Comparison of ENCODE assay signal across 3 cellular contexts in the genomic region with DNA sequence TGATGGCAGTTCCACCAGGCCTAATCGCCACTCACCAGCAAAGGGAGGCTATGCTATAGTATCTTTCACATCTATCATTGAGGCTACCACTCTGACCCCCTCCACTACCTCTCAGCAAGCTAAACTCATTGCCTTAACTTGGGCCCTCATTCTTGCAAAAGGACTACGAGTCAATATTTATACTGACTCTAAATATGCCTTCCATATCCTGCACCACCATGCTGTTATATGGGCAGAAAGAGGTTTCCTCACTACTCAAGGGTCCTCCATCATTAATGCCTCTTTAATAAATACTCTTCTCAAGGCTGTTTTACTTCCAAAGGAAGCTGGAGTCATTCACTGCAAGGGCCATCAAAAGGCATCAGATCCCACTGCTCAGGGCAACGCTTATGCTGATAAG.
A peak's percentile ranks its signal among the peaks of the same experiment; 100 is the strongest.
TF ChIP-seq lines count a peak whose summit lies in the region.

No MANE protein-coding gene starts in this region.

TF ChIP-seq in HCT116, 20 proteins besides CTCF, POLR2A, EP300 and RAD21:
- TF ChIP-seq CBX3 (IDR thresholded peaks at IDR 0.05; ENCODE audit: low read depth) = peak; percentile 63; the same call in 1 of the 2 replicates

TF ChIP-seq in HEK293, 187 proteins besides CTCF, POLR2A, EP300 and RAD21:
- TF ChIP-seq ZNF600 (tag by site-specific recombination; IDR thresholded peaks at IDR 0.05) = peak; percentile 99

TF ChIP-seq in K562, 482 proteins besides CTCF, POLR2A, EP300 and RAD21:
- TF ChIP-seq CBX5 (IDR thresholded peaks at IDR 0.05; ENCODE audit: borderline replicate concordance, low read depth) (peak; percentile 77), TRIM28 (IDR thresholded peaks at IDR 0.05) (peak; percentile 91), TRIM24 (IDR thresholded peaks at IDR 0.05) (0 out of 4 replicates have a peak, but pooled peaks of 1 of the 2 experiments have one; percentile 50), CBX3 (IDR thresholded peaks at IDR 0.05; ENCODE audit: borderline replicate concordance in 1 of 2, low read length in 2 of 2) (peak in 1 of 2 experiments; percentile 89; a peak in 2 of 3 replicates)
- TF ChIP-seq, protein P1, sequence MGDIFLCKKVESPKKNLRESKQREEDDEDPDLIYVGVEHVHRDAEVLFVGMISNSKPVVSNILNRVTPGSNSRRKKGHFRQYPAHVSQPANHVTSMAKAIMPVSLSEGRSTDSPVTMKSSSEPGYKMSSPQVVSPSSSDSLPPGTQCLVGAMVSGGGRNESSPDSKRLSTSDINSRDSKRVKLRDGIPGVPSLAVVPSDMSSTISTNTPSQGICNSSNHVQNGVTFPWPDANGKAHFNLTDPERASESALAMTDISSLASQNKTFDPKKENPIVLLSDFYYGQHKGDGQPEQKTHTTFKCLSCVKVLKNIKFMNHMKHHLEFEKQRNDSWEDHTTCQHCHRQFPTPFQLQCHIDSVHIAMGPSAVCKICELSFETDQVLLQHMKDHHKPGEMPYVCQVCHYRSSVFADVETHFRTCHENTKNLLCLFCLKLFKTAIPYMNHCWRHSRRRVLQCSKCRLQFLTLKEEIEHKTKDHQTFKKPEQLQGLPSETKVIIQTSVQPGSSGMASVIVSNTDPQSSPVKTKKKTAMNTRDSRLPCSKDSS (IDR thresholded peaks at IDR 0.05; ENCODE audit: low read depth, partially characterized antibody) = peak; percentile 71
